ENCODE assay signal across 1 cellular context in the genomic region with DNA sequence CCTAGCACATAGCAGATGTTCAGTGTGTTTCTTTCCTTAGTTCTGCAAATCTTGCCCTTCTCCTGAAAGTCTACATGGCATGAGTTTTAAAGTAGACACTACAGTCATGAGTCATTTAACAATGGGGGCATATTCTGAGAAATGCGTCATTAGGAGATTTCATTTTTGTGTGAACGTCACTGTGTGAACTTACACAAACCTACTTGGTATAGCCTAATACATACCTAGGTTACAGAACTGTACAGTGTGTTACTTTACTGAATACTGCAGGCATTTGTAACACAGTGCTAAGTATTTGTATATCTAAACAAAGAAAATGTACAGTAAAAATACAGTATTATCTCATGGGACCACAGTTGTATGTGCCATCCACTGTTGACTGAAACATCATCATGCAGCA.
TF ChIP-seq lines count a peak whose summit lies in the region.

No MANE protein-coding gene starts in this region.

TF ChIP-seq in GM12878, 131 proteins besides CTCF, POLR2A, EP300 and RAD21:
- TF ChIP-seq ATF7 (IDR thresholded peaks at IDR 0.05; ENCODE audit: low read depth), result peak; percentile 58
- TF ChIP-seq ESRRA (IDR thresholded peaks at IDR 0.05; ENCODE audit: low read length), result peak; percentile 27; the same call in 1 of the 2 replicates
- TF ChIP-seq MEF2B (IDR thresholded peaks at IDR 0.05; ENCODE audit: partially characterized antibody, poor library complexity, severe bottlenecking), result no peak
- TF ChIP-seq, protein P1, sequence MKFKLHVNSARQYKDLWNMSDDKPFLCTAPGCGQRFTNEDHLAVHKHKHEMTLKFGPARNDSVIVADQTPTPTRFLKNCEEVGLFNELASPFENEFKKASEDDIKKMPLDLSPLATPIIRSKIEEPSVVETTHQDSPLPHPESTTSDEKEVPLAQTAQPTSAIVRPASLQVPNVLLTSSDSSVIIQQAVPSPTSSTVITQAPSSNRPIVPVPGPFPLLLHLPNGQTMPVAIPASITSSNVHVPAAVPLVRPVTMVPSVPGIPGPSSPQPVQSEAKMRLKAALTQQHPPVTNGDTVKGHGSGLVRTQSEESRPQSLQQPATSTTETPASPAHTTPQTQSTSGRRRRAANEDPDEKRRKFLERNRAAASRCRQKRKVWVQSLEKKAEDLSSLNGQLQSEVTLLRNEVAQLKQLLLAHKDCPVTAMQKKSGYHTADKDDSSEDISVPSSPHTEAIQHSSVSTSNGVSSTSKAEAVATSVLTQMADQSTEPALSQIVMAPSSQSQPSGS (IDR thresholded peaks at IDR 0.05; ENCODE audit: low read length), result peak; percentile 48; the same call in 1 of the 2 replicates
- TF ChIP-seq ZBED1 (IDR thresholded peaks at IDR 0.05; ENCODE audit: borderline replicate concordance), result 0 out of 2 replicates have a peak, but pooled peaks have one; percentile 33
- peak; percentile 29 to 39; a peak in 3 of 4 replicates for TF ChIP-seq IKZF2 (IDR thresholded peaks at IDR 0.05)
- 0 out of 2 replicates have a peak, but pooled peaks have one; percentile 34 for TF ChIP-seq ZNF687 (IDR thresholded peaks at IDR 0.05)
- TF ChIP-seq CBX5 (IDR thresholded peaks at IDR 0.05; ENCODE audit: low read depth), result no peak
- TF ChIP-seq, protein P2, sequence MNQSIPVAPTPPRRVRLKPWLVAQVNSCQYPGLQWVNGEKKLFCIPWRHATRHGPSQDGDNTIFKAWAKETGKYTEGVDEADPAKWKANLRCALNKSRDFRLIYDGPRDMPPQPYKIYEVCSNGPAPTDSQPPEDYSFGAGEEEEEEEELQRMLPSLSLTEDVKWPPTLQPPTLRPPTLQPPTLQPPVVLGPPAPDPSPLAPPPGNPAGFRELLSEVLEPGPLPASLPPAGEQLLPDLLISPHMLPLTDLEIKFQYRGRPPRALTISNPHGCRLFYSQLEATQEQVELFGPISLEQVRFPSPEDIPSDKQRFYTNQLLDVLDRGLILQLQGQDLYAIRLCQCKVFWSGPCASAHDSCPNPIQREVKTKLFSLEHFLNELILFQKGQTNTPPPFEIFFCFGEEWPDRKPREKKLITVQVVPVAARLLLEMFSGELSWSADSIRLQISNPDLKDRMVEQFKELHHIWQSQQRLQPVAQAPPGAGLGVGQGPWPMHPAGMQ (IDR thresholded peaks at IDR 0.05; ENCODE audit: borderline replicate concordance), result no peak
- TF ChIP-seq SMARCA5 (IDR thresholded peaks at IDR 0.05), result no peak
- TF ChIP-seq CREB1 (IDR thresholded peaks at IDR 0.05; ENCODE audit: low read depth), result peak; percentile 76; the same call in 1 of the 2 replicates
- TF ChIP-seq CREM (IDR thresholded peaks at IDR 0.05; ENCODE audit: low read depth), result peak; percentile 69
- TF ChIP-seq JUNB (IDR thresholded peaks at IDR 0.05), result peak; percentile 71
- TF ChIP-seq MTA2 (IDR thresholded peaks at IDR 0.05; ENCODE audit: low read depth), result 0 out of 2 replicates have a peak, but pooled peaks have one; percentile 25
- no peak for TF ChIP-seq NR2C1 (IDR thresholded peaks at IDR 0.05)
- TF ChIP-seq GABPA (IDR thresholded peaks at IDR 0.05; ENCODE audit: low read depth), result no peak
- TF ChIP-seq DPF2 (IDR thresholded peaks at IDR 0.05), result 0 out of 2 replicates have a peak, but pooled peaks have one; percentile 28
- TF ChIP-seq BHLHE40 (IDR thresholded peaks at IDR 0.05; ENCODE audit: borderline replicate concordance in 1 of 2, low read depth in 2 of 2, low read length in 1 of 2), result peak in 1 of 2 experiments; percentile 20; a peak in 1 of 4 replicates
- TF ChIP-seq IRF4 (IDR thresholded peaks at IDR 0.05; ENCODE audit: low read depth, low read length), result no peak
- no peak for TF ChIP-seq MXI1 (IDR thresholded peaks at IDR 0.05; ENCODE audit: low read depth, low read length)
- no peak for TF ChIP-seq HCFC1 (IDR thresholded peaks at IDR 0.05; ENCODE audit: low read length)
